28 cellular contexts compared by ENCODE assay signal in genomic region chr10:81219758-81220157, GRCh38.
"Had no signal": no experiment of that assay in that cellular context is flagged by ENCODE, and none has a peak within 500 bp of the region (broad histone marks: within the 10 kb centered on the region; RNA-seq: fewer than 3 reads in every experiment).

No MANE protein-coding gene starts in this region.

- ATAC-seq: activated CD8-positive, alpha-beta T cell treated with anti-CD3 and anti-CD28 coated beads for 36 hours; activated T-cell treated with anti-CD3 and anti-CD28 coated beads, Interleukin-2, amount 50 U/mL, for 72 hours; activated T-helper 17 cell treated with anti-CD3 and anti-CD28 coated beads, Interleukin-2, amount 50 U/mL, for 72 hours; Right ventricle myocardium inferior; SK-N-SH treated with all-trans-retinoic acid at 6 μM for 48 hours had no signal

- DNase-seq: activated CD4-positive, alpha-beta T cell treated with anti-CD3 and anti-CD28 coated beads, Interleukin-2, amount 10 ng/mL, durations not matched to agents 24 days and 14 days; activated CD4-positive, alpha-beta T cell treated with anti-CD3 and anti-CD28 coated beads, Interleukin-2, amount 50 U/mL, for 4 hours; activated CD8-positive, alpha-beta T cell treated with anti-CD3 and anti-CD28 coated beads for 36 hours; activated effector memory CD4-positive, alpha-beta T cell treated with anti-CD3 and anti-CD28 coated beads, Interleukin-2, amount 50 U/mL, for 16 hours; activated naive CD4-positive, alpha-beta T cell treated with Interleukin-2 at 50 U/mL for 16 hours; activated naive CD8-positive, alpha-beta T cell treated with anti-CD3 and anti-CD28 coated beads, Interleukin-2, amount 10 ng/mL, durations not matched to agents 7 days and 5 days; activated T-cell treated with anti-CD3 and anti-CD28 coated beads, Interleukin-2, amount 50 U/mL, for 1 hour; activated T-cell treated with anti-CD3 and anti-CD28 coated beads, Interleukin-2, amount 50 U/mL, for 72 hours; amygdala; NCI-H1048; NCI-H1105 treated with DMSO at 0.1 percent for 48 hours; NCI-H1436; NCI-H1694; NCI-H1930; NCI-H2081 treated with DMSO at 0.1 percent for 48 hours; NCI-H226; NCI-H524 treated with DMSO at 0.1 percent for 48 hours; NK-92 treated with Interleukin-12 subunit alpha and Interleukin-12 subunit beta, amount 100 ng/mL, for 24 hours; PC-9; SIG-M5; SW 1271; T-helper 1 cell; T-helper 2 cell; T-helper 9 cell; WERI-Rb-1 had no signal
